ENCODE assay signal across 1 cellular context in genomic region chr6:14856177-14856576, GRCh38.
A peak's percentile ranks its signal among the peaks of the same experiment; 100 is the strongest.
TF ChIP-seq lines count a peak whose summit lies in the region.

No MANE protein-coding gene starts in this region.

TF ChIP-seq in K562, 482 proteins besides CTCF, POLR2A, EP300 and RAD21 (continued from another document):
- TF ChIP-seq, protein P1, sequence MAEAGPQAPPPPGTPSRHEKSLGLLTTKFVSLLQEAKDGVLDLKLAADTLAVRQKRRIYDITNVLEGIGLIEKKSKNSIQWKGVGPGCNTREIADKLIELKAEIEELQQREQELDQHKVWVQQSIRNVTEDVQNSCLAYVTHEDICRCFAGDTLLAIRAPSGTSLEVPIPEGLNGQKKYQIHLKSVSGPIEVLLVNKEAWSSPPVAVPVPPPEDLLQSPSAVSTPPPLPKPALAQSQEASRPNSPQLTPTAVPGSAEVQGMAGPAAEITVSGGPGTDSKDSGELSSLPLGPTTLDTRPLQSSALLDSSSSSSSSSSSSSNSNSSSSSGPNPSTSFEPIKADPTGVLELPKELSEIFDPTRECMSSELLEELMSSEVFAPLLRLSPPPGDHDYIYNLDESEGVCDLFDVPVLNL (CRISPR knock-in tag; IDR thresholded peaks at IDR 0.05; ENCODE audit: low read depth), result no peak
- no peak for TF ChIP-seq GTF2E2 (tag; IDR thresholded peaks at IDR 0.05)
- TF ChIP-seq ATF7 (IDR thresholded peaks at IDR 0.05), result peak; percentile 47; the same call in 1 of the 2 replicates
- no peak for TF ChIP-seq ATF4 (CRISPR knock-in tag; IDR thresholded peaks at IDR 0.05)
- no peak for TF ChIP-seq ZNF586 (CRISPR knock-in tag; conservative IDR thresholded peaks at IDR 0.05)
- peak in 1 of 2 experiments; percentile 68; a peak in 1 of 4 replicates for TF ChIP-seq FOXK2 (conservative IDR thresholded peaks at IDR 0.05 in 1 of 2, IDR thresholded peaks at IDR 0.05 in 1 of 2; ENCODE audit: low read depth in 2 of 2)
- no peak for TF ChIP-seq TCF3 (CRISPR knock-in tag; IDR thresholded peaks at IDR 0.05)
- TF ChIP-seq, protein P2, sequence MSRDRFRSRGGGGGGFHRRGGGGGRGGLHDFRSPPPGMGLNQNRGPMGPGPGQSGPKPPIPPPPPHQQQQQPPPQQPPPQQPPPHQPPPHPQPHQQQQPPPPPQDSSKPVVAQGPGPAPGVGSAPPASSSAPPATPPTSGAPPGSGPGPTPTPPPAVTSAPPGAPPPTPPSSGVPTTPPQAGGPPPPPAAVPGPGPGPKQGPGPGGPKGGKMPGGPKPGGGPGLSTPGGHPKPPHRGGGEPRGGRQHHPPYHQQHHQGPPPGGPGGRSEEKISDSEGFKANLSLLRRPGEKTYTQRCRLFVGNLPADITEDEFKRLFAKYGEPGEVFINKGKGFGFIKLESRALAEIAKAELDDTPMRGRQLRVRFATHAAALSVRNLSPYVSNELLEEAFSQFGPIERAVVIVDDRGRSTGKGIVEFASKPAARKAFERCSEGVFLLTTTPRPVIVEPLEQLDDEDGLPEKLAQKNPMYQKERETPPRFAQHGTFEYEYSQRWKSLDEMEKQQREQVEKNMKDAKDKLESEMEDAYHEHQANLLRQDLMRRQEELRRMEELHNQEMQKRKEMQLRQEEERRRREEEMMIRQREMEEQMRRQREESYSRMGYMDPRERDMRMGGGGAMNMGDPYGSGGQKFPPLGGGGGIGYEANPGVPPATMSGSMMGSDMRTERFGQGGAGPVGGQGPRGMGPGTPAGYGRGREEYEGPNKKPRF (IDR thresholded peaks at IDR 0.05; ENCODE audit: low read depth, low read length), result no peak
- TF ChIP-seq PRDM10 (IDR thresholded peaks at IDR 0.05; ENCODE audit: partially characterized antibody), result peak; percentile 96
- no peak for TF ChIP-seq BRCA1 (IDR thresholded peaks at IDR 0.05)
- TF ChIP-seq BRCA1 (CRISPR knock-in tag; IDR thresholded peaks at IDR 0.05), result no peak
- TF ChIP-seq ELK3 (CRISPR knock-in tag; IDR thresholded peaks at IDR 0.05), result no peak
- no peak for TF ChIP-seq RFX7 (CRISPR knock-in tag; IDR thresholded peaks at IDR 0.05)
- TF ChIP-seq ESRRA (IDR thresholded peaks at IDR 0.05; ENCODE audit: borderline replicate concordance, low read depth), result no peak
- TF ChIP-seq TCF7L2 (IDR thresholded peaks at IDR 0.05; ENCODE audit: low read depth, low read length), result peak; percentile 62; the same call in 1 of the 2 replicates
- no peak for TF ChIP-seq LARP7 (IDR thresholded peaks at IDR 0.05)
- no peak for TF ChIP-seq ARID2 (IDR thresholded peaks at IDR 0.05)
- TF ChIP-seq HMG20A (CRISPR knock-in tag; conservative IDR thresholded peaks at IDR 0.05), result no peak
- no peak for TF ChIP-seq SIN3A (IDR thresholded peaks at IDR 0.05; ENCODE audit: borderline replicate concordance in 2 of 2, control insufficient read depth in 1 of 2, low read depth in 2 of 2, low read length in 2 of 2)
- TF ChIP-seq EGR1 (conservative IDR thresholded peaks at IDR 0.05), result no peak
- TF ChIP-seq HDAC2 (IDR thresholded peaks at IDR 0.05), result no peak
- no peak for TF ChIP-seq NR3C1 (CRISPR knock-in tag; IDR thresholded peaks at IDR 0.05)
